ENCODE assay signal across 13 cellular contexts in genomic region chr15:62021991-62022600, GRCh38. TPM values are rescaled to one million over a fixed set of nuclear protein-coding genes. Genes with fewer than 3 reads are reported as not detected.
A peak's percentile ranks its signal among the peaks of the same experiment; 100 is the strongest.
DNase-seq lines count a peak whose midpoint lies in the region; ATAC-seq and TF ChIP-seq lines count a peak whose summit lies in the region.
"Had no signal": no experiment of that assay in that cellular context is flagged by ENCODE, and none has a peak within 500 bp of the region (broad histone marks: within the 10 kb centered on the region; RNA-seq: fewer than 3 reads in every experiment).

No MANE protein-coding gene starts in this region.

- TF ChIP-seq CTCF in DND-41 (IDR thresholded peaks at IDR 0.05; ENCODE audit: borderline replicate concordance, extremely low read depth, low read length, poor library complexity, severe bottlenecking) (peak; percentile 28), WTC11 (IDR thresholded peaks at IDR 0.05) (no peak), kidney epithelial cell (IDR thresholded peaks at IDR 0.05; ENCODE audit: insufficient read depth, low read length, poor library complexity, severe bottlenecking) (peak; percentile 41)

- H3K27me3 ChIP-seq in DND-41 (ENCODE audit: insufficient read depth, low read length, poor library complexity) (no peaks in the 10 kb centered on the region), kidney epithelial cell (ENCODE audit: control insufficient read depth, insufficient read depth, low read length) (no peaks in the 10 kb centered on the region)

- no peaks in the 10 kb centered on the region for H3K4me1 ChIP-seq in DND-41 (ENCODE audit: insufficient read depth, low read length)

- no peak overlapping the region for H3K27ac ChIP-seq in DND-41 (ENCODE audit: low read length)

- peaks cover 11% of the 10 kb centered on the region for H3K9me3 Mint-ChIP-seq in WTC11
- H3K9me3 Mint-ChIP-seq: stimulated activated naive CD8-positive, alpha-beta T cell treated with anti-CD3 and anti-CD28 coated beads, Interleukin-15, Interleukin-2, amounts not matched to agents 100 ng/mL and 50 ng/mL, for 24 hours had no signal

- no peak overlapping the region for H3K27ac Mint-ChIP-seq in WTC11
- H3K27ac Mint-ChIP-seq: activated naive CD8-positive, alpha-beta T cell; naive thymus-derived CD4-positive, alpha-beta T cell; stimulated activated naive CD8-positive, alpha-beta T cell treated with anti-CD3 and anti-CD28 coated beads, Interleukin-15, Interleukin-2, amounts not matched to agents 100 ng/mL and 50 ng/mL, for 24 hours had no signal

- no peak overlapping the region for H3K4me2 ChIP-seq in DND-41 (ENCODE audit: insufficient read depth, low read length)

- H3K4me3 Mint-ChIP-seq in WTC11, result no peak overlapping the region
- H3K4me3 Mint-ChIP-seq: activated naive CD8-positive, alpha-beta T cell; naive thymus-derived CD4-positive, alpha-beta T cell; stimulated activated naive CD8-positive, alpha-beta T cell treated with anti-CD3 and anti-CD28 coated beads, Interleukin-15, Interleukin-2, amounts not matched to agents 100 ng/mL and 50 ng/mL, for 24 hours had no signal

- no peak overlapping the region for H2AFZ ChIP-seq in DND-41 (ENCODE audit: low read depth, low read length)

- no peak overlapping the region for H3K9ac ChIP-seq in DND-41 (ENCODE audit: low read depth, low read length)

- CTCF ChIA-PET in WTC11 (lab: Charles Lee), result no interaction called here

- no peaks in the 10 kb centered on the region for H3K27me3 Mint-ChIP-seq in WTC11 (ENCODE audit: low read depth)
- H3K27me3 Mint-ChIP-seq: activated naive CD8-positive, alpha-beta T cell; naive thymus-derived CD4-positive, alpha-beta T cell; stimulated activated naive CD8-positive, alpha-beta T cell treated with anti-CD3 and anti-CD28 coated beads, Interleukin-15, Interleukin-2, amounts not matched to agents 100 ng/mL and 50 ng/mL, for 24 hours had no signal

- H3K79me2 ChIP-seq in DND-41 (ENCODE audit: insufficient read depth, low read length), result no peaks in the 10 kb centered on the region

- H3K4me3 ChIP-seq in DND-41 (ENCODE audit: low read depth in 1 of 2, low read length in 2 of 2) (no peak overlapping the region), kidney epithelial cell (ENCODE audit: low read depth, low read length) (no peak overlapping the region)

- no peak for ATAC-seq in DND-41 (ENCODE audit: insufficient read depth, low read depth)
- peak; percentile 60; the same call in 1 of the 2 replicates for ATAC-seq in WTC11
- no peak for ATAC-seq in HG03565 (IDR thresholded peaks at IDR 0.05; ENCODE audit: unreplicated experiment)
- no peak for ATAC-seq in GM18867 (IDR thresholded peaks at IDR 0.05; ENCODE audit: unreplicated experiment)
- ATAC-seq in HG02623 (IDR thresholded peaks at IDR 0.05; ENCODE audit: unreplicated experiment), result no peak
- ATAC-seq: naive thymus-derived CD4-positive, alpha-beta T cell had no signal

- H3K36me3 ChIP-seq in DND-41 (ENCODE audit: insufficient read depth, low read length) (peaks cover 52% of the 10 kb centered on the region), kidney epithelial cell (ENCODE audit: control insufficient read depth, insufficient read depth, low read length) (no peaks in the 10 kb centered on the region)

- peaks cover 17% of the 10 kb centered on the region for H3K36me3 Mint-ChIP-seq in WTC11

- DNase-seq in DND-41 (no peak), HuH-7 (ENCODE audit: low spot score) (peak; percentile 4), WTC11 (ENCODE audit: low spot score) (no peak), kidney epithelial cell (ENCODE audit: low read depth) (no peak)
- DNase-seq: activated CD4-positive, alpha-beta T cell treated with anti-CD3 and anti-CD28 coated beads, Interleukin-2, amount 50 U/mL, for 4 hours; effector CD4-positive, alpha-beta T cell; naive thymus-derived CD4-positive, alpha-beta T cell; NCI-H2081 had no signal

- H3K9me3 ChIP-seq in DND-41 (ENCODE audit: insufficient read depth, low read length, severe bottlenecking), result no peaks in the 10 kb centered on the region

- no peaks in the 10 kb centered on the region for H3K4me1 Mint-ChIP-seq in WTC11

- no peaks in the 10 kb centered on the region for H4K20me1 ChIP-seq in DND-41 (ENCODE audit: insufficient read depth, low read length)

- POLR2A ChIA-PET in WTC11 (lab: Charles Lee), result no interaction called here

TF ChIP-seq in WTC11, 78 proteins besides CTCF, POLR2A, EP300 and RAD21 (continues in another document):
- TF ChIP-seq, protein P1, sequence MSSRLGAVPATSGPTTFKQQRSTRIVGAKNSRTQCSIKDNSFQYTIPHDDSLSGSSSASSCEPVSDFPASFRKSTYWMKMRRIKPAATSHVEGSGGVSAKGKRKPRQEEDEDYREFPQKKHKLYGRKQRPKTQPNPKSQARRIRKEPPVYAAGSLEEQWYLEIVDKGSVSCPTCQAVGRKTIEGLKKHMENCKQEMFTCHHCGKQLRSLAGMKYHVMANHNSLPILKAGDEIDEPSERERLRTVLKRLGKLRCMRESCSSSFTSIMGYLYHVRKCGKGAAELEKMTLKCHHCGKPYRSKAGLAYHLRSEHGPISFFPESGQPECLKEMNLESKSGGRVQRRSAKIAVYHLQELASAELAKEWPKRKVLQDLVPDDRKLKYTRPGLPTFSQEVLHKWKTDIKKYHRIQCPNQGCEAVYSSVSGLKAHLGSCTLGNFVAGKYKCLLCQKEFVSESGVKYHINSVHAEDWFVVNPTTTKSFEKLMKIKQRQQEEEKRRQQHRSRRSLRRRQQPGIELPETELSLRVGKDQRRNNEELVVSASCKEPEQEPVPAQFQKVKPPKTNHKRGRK (CRISPR knock-in tag; IDR thresholded peaks at IDR 0.05; ENCODE audit: borderline replicate concordance), result no peak
- TF ChIP-seq ATF1 (CRISPR knock-in tag; IDR thresholded peaks at IDR 0.05) (no peak), SMAD3 (CRISPR knock-in tag; IDR thresholded peaks at IDR 0.05; ENCODE audit: borderline replicate concordance) (no peak), ELF4 (CRISPR knock-in tag; IDR thresholded peaks at IDR 0.05; ENCODE audit: low read depth) (no peak), ZNF423 (CRISPR knock-in tag; IDR thresholded peaks at IDR 0.05) (no peak), ZNF396 (CRISPR knock-in tag; IDR thresholded peaks at IDR 0.05; ENCODE audit: borderline replicate concordance) (no peak), KAT7 (CRISPR knock-in tag; IDR thresholded peaks at IDR 0.05; ENCODE audit: borderline replicate concordance) (no peak), ZNF416 (CRISPR knock-in tag; IDR thresholded peaks at IDR 0.05) (no peak), NR3C1 (CRISPR knock-in tag; conservative IDR thresholded peaks at IDR 0.05; ENCODE audit: low read depth) (no peak), ZNF138 (CRISPR knock-in tag; conservative IDR thresholded peaks at IDR 0.05) (no peak), NFATC4 (CRISPR knock-in tag; IDR thresholded peaks at IDR 0.05) (no peak), GTF2I (CRISPR knock-in tag; conservative IDR thresholded peaks at IDR 0.05) (no peak), JAZF1 (CRISPR knock-in tag; IDR thresholded peaks at IDR 0.05) (no peak), ZMAT4 (CRISPR knock-in tag; IDR thresholded peaks at IDR 0.05) (no peak)
- TF ChIP-seq, protein P2, sequence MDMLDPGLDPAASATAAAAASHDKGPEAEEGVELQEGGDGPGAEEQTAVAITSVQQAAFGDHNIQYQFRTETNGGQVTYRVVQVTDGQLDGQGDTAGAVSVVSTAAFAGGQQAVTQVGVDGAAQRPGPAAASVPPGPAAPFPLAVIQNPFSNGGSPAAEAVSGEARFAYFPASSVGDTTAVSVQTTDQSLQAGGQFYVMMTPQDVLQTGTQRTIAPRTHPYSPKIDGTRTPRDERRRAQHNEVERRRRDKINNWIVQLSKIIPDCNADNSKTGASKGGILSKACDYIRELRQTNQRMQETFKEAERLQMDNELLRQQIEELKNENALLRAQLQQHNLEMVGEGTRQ (CRISPR knock-in tag; IDR thresholded peaks at IDR 0.05), result no peak
- TF ChIP-seq, protein P3, sequence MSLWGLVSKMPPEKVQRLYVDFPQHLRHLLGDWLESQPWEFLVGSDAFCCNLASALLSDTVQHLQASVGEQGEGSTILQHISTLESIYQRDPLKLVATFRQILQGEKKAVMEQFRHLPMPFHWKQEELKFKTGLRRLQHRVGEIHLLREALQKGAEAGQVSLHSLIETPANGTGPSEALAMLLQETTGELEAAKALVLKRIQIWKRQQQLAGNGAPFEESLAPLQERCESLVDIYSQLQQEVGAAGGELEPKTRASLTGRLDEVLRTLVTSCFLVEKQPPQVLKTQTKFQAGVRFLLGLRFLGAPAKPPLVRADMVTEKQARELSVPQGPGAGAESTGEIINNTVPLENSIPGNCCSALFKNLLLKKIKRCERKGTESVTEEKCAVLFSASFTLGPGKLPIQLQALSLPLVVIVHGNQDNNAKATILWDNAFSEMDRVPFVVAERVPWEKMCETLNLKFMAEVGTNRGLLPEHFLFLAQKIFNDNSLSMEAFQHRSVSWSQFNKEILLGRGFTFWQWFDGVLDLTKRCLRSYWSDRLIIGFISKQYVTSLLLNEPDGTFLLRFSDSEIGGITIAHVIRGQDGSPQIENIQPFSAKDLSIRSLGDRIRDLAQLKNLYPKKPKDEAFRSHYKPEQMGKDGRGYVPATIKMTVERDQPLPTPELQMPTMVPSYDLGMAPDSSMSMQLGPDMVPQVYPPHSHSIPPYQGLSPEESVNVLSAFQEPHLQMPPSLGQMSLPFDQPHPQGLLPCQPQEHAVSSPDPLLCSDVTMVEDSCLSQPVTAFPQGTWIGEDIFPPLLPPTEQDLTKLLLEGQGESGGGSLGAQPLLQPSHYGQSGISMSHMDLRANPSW (CRISPR knock-in tag; conservative IDR thresholded peaks at IDR 0.05; ENCODE audit: low read depth), result no peak
- TF ChIP-seq, protein P4, sequence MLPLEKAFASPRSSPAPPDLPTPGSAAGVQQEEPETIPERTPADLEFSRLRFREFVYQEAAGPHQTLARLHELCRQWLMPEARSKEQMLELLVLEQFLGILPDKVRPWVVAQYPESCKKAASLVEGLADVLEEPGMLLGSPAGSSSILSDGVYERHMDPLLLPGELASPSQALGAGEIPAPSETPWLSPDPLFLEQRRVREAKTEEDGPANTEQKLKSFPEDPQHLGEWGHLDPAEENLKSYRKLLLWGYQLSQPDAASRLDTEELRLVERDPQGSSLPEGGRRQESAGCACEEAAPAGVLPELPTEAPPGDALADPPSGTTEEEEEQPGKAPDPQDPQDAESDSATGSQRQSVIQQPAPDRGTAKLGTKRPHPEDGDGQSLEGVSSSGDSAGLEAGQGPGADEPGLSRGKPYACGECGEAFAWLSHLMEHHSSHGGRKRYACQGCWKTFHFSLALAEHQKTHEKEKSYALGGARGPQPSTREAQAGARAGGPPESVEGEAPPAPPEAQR (CRISPR knock-in tag; IDR thresholded peaks at IDR 0.05), result no peak

RNA-seq across cellular contexts. Expression of gene VPS13C, which starts 38.2 kb away (rescaled TPM):
- total RNA-seq in WTC11 (2021) (20.9 to 23.5 TPM (median 21.6 TPM) in 3 replicates), kidney epithelial cell (46.1 and 48.3 TPM in 2 replicates)

RNA-seq across cellular contexts. Expression of gene C2CD4A, which starts 44.7 kb away (rescaled TPM):
- total RNA-seq in WTC11 (2021) (0.32 to 0.42 TPM (median 0.41 TPM) in 3 replicates), kidney epithelial cell (0.25 and 0.75 TPM in 2 replicates)
- total RNA-seq: naive thymus-derived CD4-positive, alpha-beta T cell had no signal
